Comparison of ENCODE assay signal across 22 cellular contexts in genomic region chr22:20595461-20595860, GRCh38.
"Had no signal": no experiment of that assay in that cellular context is flagged by ENCODE, and none has a peak within 500 bp of the region (broad histone marks: within the 10 kb centered on the region; RNA-seq: fewer than 3 reads in every experiment).

No MANE protein-coding gene starts in this region.

- ATAC-seq: activated CD4-positive, CD25-positive, alpha-beta regulatory T cell treated with anti-CD3 and anti-CD28 coated beads, Interleukin-2, amount 50 U/mL, for 24 hours; activated CD8-positive, alpha-beta T cell treated with anti-CD3 and anti-CD28 coated beads for 36 hours; activated T-cell treated with anti-CD3 and anti-CD28 coated beads, Interleukin-2, amount 50 U/mL, for 72 hours; PC-3; SK-N-SH treated with all-trans-retinoic acid at 6 μM for 48 hours had no signal

- H3K27me3 ChIP-seq: brain microvascular endothelial cell, cardiac muscle cell, MG63, SJSA1 had no signal

- H3K36me3 ChIP-seq: brain microvascular endothelial cell, cardiac muscle cell, MG63, SJSA1 had no signal

- H3K9me3 ChIP-seq: MG63, SJSA1 had no signal

- DNase-seq: activated CD4-positive, alpha-beta T cell treated with anti-CD3 and anti-CD28 coated beads for 4 hours; activated CD8-positive, alpha-beta memory T cell treated with anti-CD3 and anti-CD28 coated beads, Interleukin-2, amount 50 U/mL, for 4 hours; activated CD8-positive, alpha-beta T cell treated with anti-CD3 and anti-CD28 coated beads for 36 hours; activated gamma-delta T cell treated with Interleukin-2 at 50 U/mL for 16 hours; activated naive CD4-positive, alpha-beta T cell treated with anti-CD3 and anti-CD28 coated beads, Interleukin-2, amount 10 ng/mL, durations not matched to agents 7 days and 5 days; activated naive CD8-positive, alpha-beta T cell treated with anti-CD3 and anti-CD28 coated beads for 36 hours; activated T-cell treated with anti-CD3 and anti-CD28 coated beads, Interleukin-2, amount 50 U/mL, for 72 hours; brain microvascular endothelial cell; MG63; MV-4-11; NCI-H1436 treated with DMSO at 0.1 percent for 48 hours; NCI-H187; NCI-H2081 treated with DMSO at 0.1 percent for 48 hours; NCI-H446 treated with DMSO at 0.1 percent for 48 hours; NCI-H526 treated with DMSO at 0.1 percent for 48 hours; PC-3; SHP77; SW 1271 had no signal

- H3K4me3 ChIP-seq: cardiac muscle cell, MG63, SJSA1 had no signal

- H3K27ac ChIP-seq: brain microvascular endothelial cell, cardiac muscle cell, SJSA1 had no signal
